Comparison of ENCODE assay signal across 14 cellular contexts in genomic region chr1:196361112-196361714, GRCh38.
DNase-seq lines count a peak whose midpoint lies in the region; ATAC-seq and TF ChIP-seq lines count a peak whose summit lies in the region.
"Had no signal": no experiment of that assay in that cellular context is flagged by ENCODE, and none has a peak within 500 bp of the region (broad histone marks: within the 10 kb centered on the region; RNA-seq: fewer than 3 reads in every experiment).

No MANE protein-coding gene starts in this region.

- H3K27ac Mint-ChIP-seq in WTC11 = peak overlapping the region; percentile 60
- H3K27ac Mint-ChIP-seq in activated T-helper 1 cell treated with anti-CD3 and anti-CD28 coated beads, Interleukin-12 subunit alpha, Interleukin-12 subunit beta, Interleukin-2, Interleukin-4 antibody, amounts not matched to agents 30 ng/mL and 10 ng/mL and 1 ng/mL, durations not matched to agents 14 hours and 24 hours and 36 hours = no peak overlapping the region
- no peak overlapping the region for H3K27ac Mint-ChIP-seq in natural killer cell treated with Interleukin-12 subunit alpha and Interleukin-12 subunit beta and Interleukin-15 and Interleukin-18, amount 100 ng/mL, for 72 hours
- H3K27ac Mint-ChIP-seq: activated naive CD4-positive, alpha-beta T cell treated with anti-CD3 and anti-CD28 coated beads, Interleukin-2, amount 50 U/mL, for 72 hours; progenitor cell of endocrine pancreas had no signal

- DNase-seq in AG10803 (ENCODE audit: low read depth) (peak; percentile 4), WTC11 (ENCODE audit: low spot score) (no peak), kidney epithelial cell (ENCODE audit: low read depth) (peak; percentile 34), SJCRH30 (no peak)
- DNase-seq in activated T-helper 1 cell treated with anti-CD3 and anti-CD28 coated beads, Interleukin-12 subunit alpha, Interleukin-12 subunit beta, Interleukin-2, Interleukin-4 antibody, amounts not matched to agents 30 ng/mL and 10 ng/mL and 1 ng/mL, durations not matched to agents 14 hours and 24 hours and 36 hours (ENCODE audit: low spot score) = no peak
- DNase-seq in natural killer cell treated with Interleukin-12 subunit alpha and Interleukin-12 subunit beta and Interleukin-15 and Interleukin-18, amount 100 ng/mL, for 72 hours (ENCODE audit: low spot score) = no peak
- DNase-seq: NCI-H1436, NCI-H524 treated with DMSO at 0.1 percent for 48 hours, SIG-M5 had no signal

- intact Hi-C loops in activated T-helper 1 cell treated with anti-CD3 and anti-CD28 coated beads, Interleukin-12 subunit alpha, Interleukin-12 subunit beta, Interleukin-2, Interleukin-4 antibody, amounts not matched to agents 30 ng/mL and 10 ng/mL and 1 ng/mL, durations not matched to agents 14 hours and 24 hours and 36 hours (cut with micrococcal nuclease) = no loop called here

- H3K4me1 ChIP-seq in SJCRH30 = no peaks in the 10 kb centered on the region

- peak; percentile 43 for ATAC-seq in HG03175 (IDR thresholded peaks at IDR 0.05; ENCODE audit: unreplicated experiment)
- no peak for ATAC-seq in WTC11
- no peak for ATAC-seq in natural killer cell treated with Interleukin-12 subunit alpha and Interleukin-12 subunit beta and Interleukin-15 and Interleukin-18, amount 100 ng/mL, for 72 hours
- ATAC-seq in GM18498 (IDR thresholded peaks at IDR 0.05; ENCODE audit: unreplicated experiment) = no peak
- ATAC-seq: activated naive CD4-positive, alpha-beta T cell treated with anti-CD3 and anti-CD28 coated beads, Interleukin-2, amount 50 U/mL, for 72 hours had no signal

- no peaks in the 10 kb centered on the region for H3K27me3 ChIP-seq in kidney epithelial cell (ENCODE audit: control insufficient read depth, insufficient read depth, low read length)
- no peaks in the 10 kb centered on the region for H3K27me3 ChIP-seq in SJCRH30
- H3K27me3 ChIP-seq: esophagus muscularis mucosa had no signal

- no peaks in the 10 kb centered on the region for H3K9me3 ChIP-seq in SJCRH30 (replicated peaks)
- H3K9me3 ChIP-seq: esophagus muscularis mucosa had no signal

- POLR2A ChIA-PET in WTC11 (lab: Charles Lee) = no interaction called here

- H3K4me3 Mint-ChIP-seq in WTC11 = no peak overlapping the region
- no peak overlapping the region for H3K4me3 Mint-ChIP-seq in activated T-helper 1 cell treated with anti-CD3 and anti-CD28 coated beads, Interleukin-12 subunit alpha, Interleukin-12 subunit beta, Interleukin-2, Interleukin-4 antibody, amounts not matched to agents 30 ng/mL and 10 ng/mL and 1 ng/mL, durations not matched to agents 14 hours and 24 hours and 36 hours
- no peak overlapping the region for H3K4me3 Mint-ChIP-seq in natural killer cell treated with Interleukin-12 subunit alpha and Interleukin-12 subunit beta and Interleukin-15 and Interleukin-18, amount 100 ng/mL, for 72 hours

- H3K27me3 Mint-ChIP-seq in WTC11 (ENCODE audit: low read depth) = no peaks in the 10 kb centered on the region
- H3K27me3 Mint-ChIP-seq in activated T-helper 1 cell treated with anti-CD3 and anti-CD28 coated beads, Interleukin-12 subunit alpha, Interleukin-12 subunit beta, Interleukin-2, Interleukin-4 antibody, amounts not matched to agents 30 ng/mL and 10 ng/mL and 1 ng/mL, durations not matched to agents 14 hours and 24 hours and 36 hours (ENCODE audit: insufficient read depth) = peaks cover 3% of the 10 kb centered on the region
- no peaks in the 10 kb centered on the region for H3K27me3 Mint-ChIP-seq in natural killer cell treated with Interleukin-12 subunit alpha and Interleukin-12 subunit beta and Interleukin-15 and Interleukin-18, amount 100 ng/mL, for 72 hours
- H3K27me3 Mint-ChIP-seq: progenitor cell of endocrine pancreas had no signal

- H3K36me3 ChIP-seq in kidney epithelial cell (ENCODE audit: control insufficient read depth, insufficient read depth, low read length) = no peaks in the 10 kb centered on the region
- H3K36me3 ChIP-seq in SJCRH30 = no peaks in the 10 kb centered on the region
- H3K36me3 ChIP-seq: esophagus muscularis mucosa had no signal

- no peak overlapping the region for H3K27ac ChIP-seq in SJCRH30
- H3K27ac ChIP-seq: esophagus muscularis mucosa had no signal

- CTCF ChIA-PET in WTC11 (lab: Charles Lee) = no interaction called here

- no peak for TF ChIP-seq CTCF in AG10803 (conservative IDR thresholded peaks at IDR 0.05; ENCODE audit: low read length)
- TF ChIP-seq CTCF in WTC11 (IDR thresholded peaks at IDR 0.05) = no peak
- TF ChIP-seq CTCF in kidney epithelial cell (IDR thresholded peaks at IDR 0.05; ENCODE audit: insufficient read depth, low read length, poor library complexity, severe bottlenecking) = no peak

- peaks cover 49% of the 10 kb centered on the region for H3K4me1 Mint-ChIP-seq in WTC11
- H3K4me1 Mint-ChIP-seq in activated T-helper 1 cell treated with anti-CD3 and anti-CD28 coated beads, Interleukin-12 subunit alpha, Interleukin-12 subunit beta, Interleukin-2, Interleukin-4 antibody, amounts not matched to agents 30 ng/mL and 10 ng/mL and 1 ng/mL, durations not matched to agents 14 hours and 24 hours and 36 hours (ENCODE audit: low read depth) = no peaks in the 10 kb centered on the region
- H3K4me1 Mint-ChIP-seq in natural killer cell treated with Interleukin-12 subunit alpha and Interleukin-12 subunit beta and Interleukin-15 and Interleukin-18, amount 100 ng/mL, for 72 hours (ENCODE audit: low read depth in 2 of 2) = no peaks in the 10 kb centered on the region

- H3K36me3 Mint-ChIP-seq in WTC11 = no peaks in the 10 kb centered on the region
- no peaks in the 10 kb centered on the region for H3K36me3 Mint-ChIP-seq in activated T-helper 1 cell treated with anti-CD3 and anti-CD28 coated beads, Interleukin-12 subunit alpha, Interleukin-12 subunit beta, Interleukin-2, Interleukin-4 antibody, amounts not matched to agents 30 ng/mL and 10 ng/mL and 1 ng/mL, durations not matched to agents 14 hours and 24 hours and 36 hours (ENCODE audit: low read depth)
- H3K36me3 Mint-ChIP-seq in natural killer cell treated with Interleukin-12 subunit alpha and Interleukin-12 subunit beta and Interleukin-15 and Interleukin-18, amount 100 ng/mL, for 72 hours = no peaks in the 10 kb centered on the region
- H3K36me3 Mint-ChIP-seq: activated naive CD4-positive, alpha-beta T cell treated with anti-CD3 and anti-CD28 coated beads, Interleukin-2, amount 50 U/mL, for 72 hours had no signal

- H3K9me3 Mint-ChIP-seq in WTC11 = no peaks in the 10 kb centered on the region
- no peaks in the 10 kb centered on the region for H3K9me3 Mint-ChIP-seq in activated T-helper 1 cell treated with anti-CD3 and anti-CD28 coated beads, Interleukin-12 subunit alpha, Interleukin-12 subunit beta, Interleukin-2, Interleukin-4 antibody, amounts not matched to agents 30 ng/mL and 10 ng/mL and 1 ng/mL, durations not matched to agents 14 hours and 24 hours and 36 hours
- no peaks in the 10 kb centered on the region for H3K9me3 Mint-ChIP-seq in natural killer cell treated with Interleukin-12 subunit alpha and Interleukin-12 subunit beta and Interleukin-15 and Interleukin-18, amount 100 ng/mL, for 72 hours

- H3K4me3 ChIP-seq in AG10803 (ENCODE audit: low read length) = no peak overlapping the region
- no peak overlapping the region for H3K4me3 ChIP-seq in kidney epithelial cell (ENCODE audit: low read depth, low read length)
- H3K4me3 ChIP-seq in SJCRH30 = no peak overlapping the region
- H3K4me3 ChIP-seq: esophagus muscularis mucosa had no signal

TF ChIP-seq in WTC11, 78 proteins besides CTCF, POLR2A, EP300 and RAD21:
- TF ChIP-seq TP53 (CRISPR knock-in tag; IDR thresholded peaks at IDR 0.05) (no peak), ATF6 (CRISPR knock-in tag; IDR thresholded peaks at IDR 0.05) (no peak)

Comparison
In these comparisons a context has a peak if more than half of its experiments do, and no peak if none do; other contexts are left out.
1. DNase-seq: peak in AG10803 (single experiment) and kidney epithelial cell (single experiment); none in WTC11 (single experiment), SJCRH30 (0 of 2), activated T-helper 1 cell treated with anti-CD3 and anti-CD28 coated beads, Interleukin-12 subunit alpha, Interleukin-12 subunit beta, Interleukin-2, Interleukin-4 antibody, amounts not matched to agents 30 ng/mL and 10 ng/mL and 1 ng/mL, durations not matched to agents 14 hours and 24 hours and 36 hours (single experiment) and natural killer cell treated with Interleukin-12 subunit alpha and Interleukin-12 subunit beta and Interleukin-15 and Interleukin-18, amount 100 ng/mL, for 72 hours (single experiment).